Comparison of ENCODE assay signal across 3 cellular contexts in genomic region chr19:6433663-6434062, GRCh38.
"Had no signal": no experiment of that assay in that cellular context is flagged by ENCODE, and none has a peak within 500 bp of the region (broad histone marks: within the 10 kb centered on the region; RNA-seq: fewer than 3 reads in every experiment).

Gene SLC25A41 (minus strand): TSS chr19:6433763. CDS start chr19:6433693, 70 bp downstream.

- H3K4me3 ChIP-seq: GM12878 had no signal

- DNase-seq: GDM1, GF-D8 had no signal

- ATAC-seq: GM12878 had no signal
